In the genomic region with DNA sequence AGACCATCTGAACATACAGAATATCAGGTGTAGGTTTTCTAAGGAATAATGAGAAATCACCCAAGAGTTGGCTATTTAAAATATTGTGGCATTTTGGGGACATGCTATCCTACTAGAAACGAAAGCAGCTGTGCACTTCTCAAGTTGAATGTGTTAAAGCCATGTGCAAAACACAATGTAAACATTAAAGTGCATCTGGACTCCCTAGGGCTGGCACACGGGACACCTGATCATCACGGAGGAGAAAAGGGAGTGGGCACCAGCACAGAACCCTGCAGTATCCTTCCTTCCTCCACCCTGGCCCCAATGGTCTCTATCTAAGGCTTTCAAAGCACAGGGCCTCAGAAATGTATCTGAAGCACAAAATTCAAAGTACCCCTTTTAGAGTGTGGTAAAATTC, we compare ENCODE assay signal across 1 cellular context.
TF ChIP-seq lines count a peak whose summit lies in the region.

No MANE protein-coding gene starts in this region.

TF ChIP-seq in HepG2, 621 proteins besides CTCF, POLR2A, EP300 and RAD21 (continued from another document):
- no peak for TF ChIP-seq ZSCAN22 (CRISPR knock-in tag; IDR thresholded peaks at IDR 0.05)
